8 cellular contexts compared by ENCODE assay signal in the genomic region with DNA sequence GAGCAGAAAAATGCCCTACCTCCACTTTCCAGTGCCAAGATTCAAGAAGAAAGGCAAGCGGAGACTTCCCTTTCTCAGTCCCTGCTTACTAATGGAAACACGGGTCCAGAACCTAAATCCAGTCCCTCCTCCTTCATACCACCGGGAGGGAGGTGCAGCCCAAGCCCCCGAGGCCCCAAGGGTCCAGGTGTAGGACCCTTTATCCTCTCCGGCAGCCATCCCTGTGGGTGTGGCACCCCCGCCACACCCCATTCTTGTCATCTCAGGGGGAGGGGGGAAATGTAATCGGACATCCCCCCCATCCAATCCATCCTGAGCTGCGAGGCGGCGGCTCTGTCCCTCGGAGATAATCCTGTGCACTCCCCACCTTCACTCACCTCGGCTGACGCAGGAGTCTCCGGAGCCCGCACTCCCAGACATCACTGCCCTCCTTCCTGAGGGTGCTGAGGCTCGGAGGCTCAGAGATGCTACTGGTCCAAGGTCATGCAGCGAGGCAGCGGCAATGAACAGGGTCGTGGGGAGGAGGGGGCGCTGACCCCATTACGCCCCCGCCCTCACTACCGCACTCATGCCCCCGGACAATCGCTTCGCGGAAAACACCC. TPM values are rescaled to one million over a fixed set of nuclear protein-coding genes. Genes with fewer than 3 reads are reported as not detected.
DNase-seq lines count a peak whose midpoint lies in the region; ATAC-seq, FAIRE-seq and TF ChIP-seq lines count a peak whose summit lies in the region.

No MANE protein-coding gene starts in this region.

- H3K4me3 Mint-ChIP-seq in activated T-cell treated with anti-CD3 and anti-CD28 coated beads, Interleukin-2, amount 50 U/mL, for 72 hours: peak overlapping the region; percentile 93 to 94
- H3K4me3 Mint-ChIP-seq in activated CD4-positive, alpha-beta memory T cell treated with anti-CD3 and anti-CD28 coated beads for 36 hours: peak overlapping the region; percentile 82

- in situ Hi-C loops in KBM-7 (cut with MboI; ENCODE audit: low pct_unique_long_range_greater_than_20kb, low sequenced_read_pairs): no loop called here

- H3K4me3 ChIP-seq in right atrium auricular region (peak overlapping the region; percentile 49 to 68), small intestine (ENCODE audit: low read depth in 1 of 2, low read length in 2 of 2) (peak overlapping the region; percentile 6 to 41)

- H3K27me3 ChIP-seq in right atrium auricular region: no peaks in the 10 kb centered on the region
- H3K27me3 ChIP-seq in small intestine (ENCODE audit: control insufficient read depth in 2 of 2, insufficient read depth in 2 of 2, low read length in 2 of 2): no peaks in the 10 kb centered on the region

- H3K9me3 ChIP-seq in right atrium auricular region: no peaks in the 10 kb centered on the region
- H3K9me3 ChIP-seq in small intestine (ENCODE audit: control insufficient read depth, low read depth): no peaks in the 10 kb centered on the region

- no peak for ATAC-seq in activated T-cell treated with anti-CD3 and anti-CD28 coated beads, Interleukin-2, amount 50 U/mL, for 72 hours (replicated peaks in 1 of 2)
- ATAC-seq in HG03442 (IDR thresholded peaks at IDR 0.05; ENCODE audit: unreplicated experiment): no peak

- TF ChIP-seq CTCF in right atrium auricular region (IDR thresholded peaks at IDR 0.05): no peak

- POLR2A ChIA-PET in activated CD4-positive, alpha-beta memory T cell treated with anti-CD3 and anti-CD28 coated beads for 36 hours (lab: Charles Lee): interaction anchor here (1.7 to 3.2 kb wide), 4 partner anchors 11 to 45 kb away, joined by 7 to 25 read pairs (median 15); a partner anchor contains a TSS

- peaks cover 0 to 1% of the 10 kb centered on the region in 2 donors for H3K36me3 Mint-ChIP-seq in activated T-cell treated with anti-CD3 and anti-CD28 coated beads, Interleukin-2, amount 50 U/mL, for 72 hours (ENCODE audit: insufficient read depth in 2 of 2)
- H3K36me3 Mint-ChIP-seq in activated CD4-positive, alpha-beta memory T cell treated with anti-CD3 and anti-CD28 coated beads for 36 hours: no peaks in the 10 kb centered on the region

- H3K36me3 ChIP-seq in right atrium auricular region: no peaks in the 10 kb centered on the region
- H3K36me3 ChIP-seq in small intestine (ENCODE audit: control insufficient read depth in 2 of 2, insufficient read depth in 2 of 2, low read length in 2 of 2): no peaks in the 10 kb centered on the region

- H3K27ac Mint-ChIP-seq in activated T-cell treated with anti-CD3 and anti-CD28 coated beads, Interleukin-2, amount 50 U/mL, for 72 hours: no peak overlapping the region
- H3K27ac Mint-ChIP-seq in activated CD4-positive, alpha-beta memory T cell treated with anti-CD3 and anti-CD28 coated beads for 36 hours: no peak overlapping the region

- peak; percentile 24 to 29 for DNase-seq in activated T-cell treated with anti-CD3 and anti-CD28 coated beads, Interleukin-2, amount 50 U/mL, for 72 hours
- DNase-seq in activated T-cell treated with anti-CD3 and anti-CD28 coated beads for 4 hours (no peak), right atrium auricular region (ENCODE audit: low spot score) (no peak), small intestine (peak; percentile 20), KBM-7 (no peak), EL (no peak)
- DNase-seq in activated CD4-positive, alpha-beta memory T cell treated with anti-CD3 and anti-CD28 coated beads for 36 hours: peak; percentile 37

- CTCF ChIA-PET in activated CD4-positive, alpha-beta memory T cell treated with anti-CD3 and anti-CD28 coated beads for 36 hours (lab: Charles Lee): interaction anchor here (0.8 to 3.4 kb wide), 15 partner anchors 9 to 139 kb away, joined by 3 to 30 read pairs (median 5); a partner anchor contains a TSS

- H3K9me3 Mint-ChIP-seq in activated T-cell treated with anti-CD3 and anti-CD28 coated beads, Interleukin-2, amount 50 U/mL, for 72 hours: no peaks in the 10 kb centered on the region
- H3K9me3 Mint-ChIP-seq in activated CD4-positive, alpha-beta memory T cell treated with anti-CD3 and anti-CD28 coated beads for 36 hours: no peaks in the 10 kb centered on the region

- intact Hi-C loops in activated CD4-positive, alpha-beta memory T cell treated with anti-CD3 and anti-CD28 coated beads for 36 hours (cut with micrococcal nuclease): loop anchor here (2.0 to 5.0 kb wide), 2 partner anchors 44 to 45 kb away; no protein-coding TSS in a partner anchor

- H3K4me1 ChIP-seq in right atrium auricular region (peaks cover 0 to 40% of the 10 kb centered on the region in 2 donors), small intestine (ENCODE audit: control insufficient read depth in 2 of 2, insufficient read depth in 1 of 2, low read depth in 1 of 2, low read length in 1 of 2) (peaks cover 0 to 1% of the 10 kb centered on the region in 2 donors)

- H3K4me1 Mint-ChIP-seq in activated T-cell treated with anti-CD3 and anti-CD28 coated beads, Interleukin-2, amount 50 U/mL, for 72 hours (ENCODE audit: low read depth): peaks cover 36% of the 10 kb centered on the region
- H3K4me1 Mint-ChIP-seq in activated CD4-positive, alpha-beta memory T cell treated with anti-CD3 and anti-CD28 coated beads for 36 hours (ENCODE audit: low read depth): peaks cover 23% of the 10 kb centered on the region

- no peaks in the 10 kb centered on the region for H3K27me3 Mint-ChIP-seq in activated T-cell treated with anti-CD3 and anti-CD28 coated beads, Interleukin-2, amount 50 U/mL, for 72 hours (ENCODE audit: low read depth)
- H3K27me3 Mint-ChIP-seq in activated CD4-positive, alpha-beta memory T cell treated with anti-CD3 and anti-CD28 coated beads for 36 hours: no peaks in the 10 kb centered on the region

- no peak for FAIRE-seq in small intestine (lab: Jason Lieb, UNC)

- 3 to 6% (median 5%) methylated on average over 27 of the region's 27 CpGs for WGBS in small intestine, 3 donors

- H3K27ac ChIP-seq in right atrium auricular region: peak overlapping the region in 1 of 2 donors; percentile 59
- no peak overlapping the region for H3K27ac ChIP-seq in small intestine (ENCODE audit: low read depth in 1 of 2, low read length in 1 of 2)

RNA-seq across cellular contexts. Expression of a gene that starts 0.6 kb away (rescaled TPM):
- total RNA-seq in activated T-cell treated with anti-CD3 and anti-CD28 coated beads, Interleukin-2, amount 50 U/mL, for 72 hours: 10 to 100 TPM; 26.3 to 35.8 TPM
- total RNA-seq in activated CD4-positive, alpha-beta memory T cell treated with anti-CD3 and anti-CD28 coated beads for 36 hours: 10 to 100 TPM; 50.6 to 51.4 TPM
- total RNA-seq in right atrium auricular region: 10 to 100 TPM; 10.8 to 11.2 TPM
- 10 to 100 TPM in 2 of 3 donors, 1 to 10 TPM in 1; 5.8 to 38.4 (median 14.3) TPM for polyA plus RNA-seq in small intestine

RNA-seq across cellular contexts. Expression of a gene that starts 14.3 kb away (rescaled TPM):
- total RNA-seq in activated T-cell treated with anti-CD3 and anti-CD28 coated beads, Interleukin-2, amount 50 U/mL, for 72 hours: under 1 TPM; 0.48 to 0.49 TPM
- total RNA-seq in activated CD4-positive, alpha-beta memory T cell treated with anti-CD3 and anti-CD28 coated beads for 36 hours: under 1 TPM in 1 of 2 experiments, not detected in 1; 0.17 TPM
- total RNA-seq in right atrium auricular region: under 1 TPM in 1 of 2 donors, not detected in 1; 0.31 TPM
- polyA plus RNA-seq in small intestine: under 1 TPM in 1 of 3 donors, not detected in 2; 0.06 TPM

RNA-seq across cellular contexts. Expression of a gene that starts 19.6 kb away (rescaled TPM):
- total RNA-seq in activated T-cell treated with anti-CD3 and anti-CD28 coated beads, Interleukin-2, amount 50 U/mL, for 72 hours: 10 to 100 TPM; 30.4 to 31.5 TPM
- total RNA-seq in activated CD4-positive, alpha-beta memory T cell treated with anti-CD3 and anti-CD28 coated beads for 36 hours: 10 to 100 TPM; 50.1 to 51.9 TPM
- total RNA-seq in right atrium auricular region: 10 to 100 TPM; 49.1 to 77.1 TPM
- 10 to 100 TPM; 60.4 to 73.2 (median 60.5) TPM for polyA plus RNA-seq in small intestine

RNA-seq across cellular contexts. Expression of a gene that starts 29.2 kb away (rescaled TPM):
- 100 to 1,000 TPM; 121 to 128 TPM for total RNA-seq in activated T-cell treated with anti-CD3 and anti-CD28 coated beads, Interleukin-2, amount 50 U/mL, for 72 hours
- total RNA-seq in activated CD4-positive, alpha-beta memory T cell treated with anti-CD3 and anti-CD28 coated beads for 36 hours: 100 to 1,000 TPM; 120 to 128 TPM
- 10 to 100 TPM; 10.4 to 11.4 TPM for total RNA-seq in right atrium auricular region
- polyA plus RNA-seq in small intestine: 10 to 100 TPM; 15.7 to 53.8 (median 15.9) TPM

RNA-seq across cellular contexts. Expression of a gene that starts 34.4 kb away (rescaled TPM):
- not detected for total RNA-seq in activated T-cell treated with anti-CD3 and anti-CD28 coated beads, Interleukin-2, amount 50 U/mL, for 72 hours
- total RNA-seq in activated CD4-positive, alpha-beta memory T cell treated with anti-CD3 and anti-CD28 coated beads for 36 hours: not detected
- 10 to 100 TPM; 11.2 to 13.4 TPM for total RNA-seq in right atrium auricular region
- polyA plus RNA-seq in small intestine: 1 to 10 TPM in 2 of 3 donors, not detected in 1; 2.7 to 9.7 TPM

Comparison
In these comparisons a context has a peak if more than half of its experiments do, and no peak if none do; other contexts are left out.
1. DNase-seq: peak in activated T-cell treated with anti-CD3 and anti-CD28 coated beads, Interleukin-2, amount 50 U/mL, for 72 hours (2 of 2), activated CD4-positive, alpha-beta memory T cell treated with anti-CD3 and anti-CD28 coated beads for 36 hours (single experiment) and small intestine (single experiment); none in activated T-cell treated with anti-CD3 and anti-CD28 coated beads for 4 hours (single experiment), right atrium auricular region (single experiment), KBM-7 (single experiment) and EL (single experiment).